Comparison of ENCODE assay signal across 9 cellular contexts in the genomic region with DNA sequence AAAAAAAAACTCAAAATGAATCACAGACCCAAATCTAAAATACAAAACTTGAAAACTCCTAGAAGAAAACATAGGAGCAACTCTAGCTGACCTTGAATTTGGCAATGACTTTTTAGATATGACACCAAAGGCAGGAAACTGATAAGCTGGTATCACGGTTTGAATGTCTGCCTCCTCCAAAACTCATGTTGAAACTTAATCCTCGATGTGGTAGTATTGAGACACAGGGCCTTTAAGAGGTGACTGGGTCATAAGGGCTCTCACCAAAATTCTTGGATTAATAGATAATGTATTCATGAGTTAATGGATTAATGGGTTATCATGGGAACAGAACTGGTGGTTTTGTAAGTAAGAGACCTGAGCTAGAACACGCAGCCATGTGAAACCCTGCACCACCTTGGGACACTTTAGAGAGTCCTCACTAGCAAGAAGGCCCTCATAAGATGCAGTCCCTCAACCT.
DNase-seq lines count a peak whose midpoint lies in the region; ATAC-seq lines count a peak whose summit lies in the region.
"Had no signal": no experiment of that assay in that cellular context is flagged by ENCODE, and none has a peak within 500 bp of the region (broad histone marks: within the 10 kb centered on the region; RNA-seq: fewer than 3 reads in every experiment).

No MANE protein-coding gene starts in this region.

- H3K4me1 Mint-ChIP-seq in memory B cell: peaks cover 37% of the 10 kb centered on the region

- peak; percentile 24 for DNase-seq in MV-4-11 (lab: John Stamatoyannopoulos, UW)
- no peak for DNase-seq in memory B cell (ENCODE audit: low spot score in 2 of 2)
- DNase-seq in NCI-H2171 treated with DMSO at 0.1 percent for 48 hours (lab: John Stamatoyannopoulos, UW): no peak
- DNase-seq in stimulated activated CD8-positive, alpha-beta memory T cell treated with anti-CD3 and anti-CD28 coated beads, Interleukin-4, amount 100 ng/mL, for 48 hours: no peak
- DNase-seq: colonic mucosa, NCI-H446 had no signal

- H3K36me3 Mint-ChIP-seq in memory B cell: peaks cover 6% of the 10 kb centered on the region

- ATAC-seq in GM19023 (IDR thresholded peaks at IDR 0.05; ENCODE audit: unreplicated experiment): peak; percentile 50
- peak; percentile 76 for ATAC-seq in HG02678 (IDR thresholded peaks at IDR 0.05; ENCODE audit: unreplicated experiment)
- no peak for ATAC-seq in memory B cell (ENCODE audit: low read depth)
- ATAC-seq in GM21367 (IDR thresholded peaks at IDR 0.05; ENCODE audit: unreplicated experiment): no peak

- peaks cover 3% of the 10 kb centered on the region for H3K9me3 Mint-ChIP-seq in memory B cell

- H3K27ac Mint-ChIP-seq in memory B cell: peak overlapping the region; percentile 20

- H3K4me3 Mint-ChIP-seq in memory B cell: no peak overlapping the region

- H3K27me3 Mint-ChIP-seq in memory B cell: no peaks in the 10 kb centered on the region

Comparison
In these comparisons a context has a peak if more than half of its experiments do, and no peak if none do; other contexts are left out.
1. ATAC-seq: peak in GM19023 (single experiment) and HG02678 (single experiment); none in memory B cell (single experiment) and GM21367 (single experiment).